ENCODE assay signal across 8 cellular contexts in the genomic region with DNA sequence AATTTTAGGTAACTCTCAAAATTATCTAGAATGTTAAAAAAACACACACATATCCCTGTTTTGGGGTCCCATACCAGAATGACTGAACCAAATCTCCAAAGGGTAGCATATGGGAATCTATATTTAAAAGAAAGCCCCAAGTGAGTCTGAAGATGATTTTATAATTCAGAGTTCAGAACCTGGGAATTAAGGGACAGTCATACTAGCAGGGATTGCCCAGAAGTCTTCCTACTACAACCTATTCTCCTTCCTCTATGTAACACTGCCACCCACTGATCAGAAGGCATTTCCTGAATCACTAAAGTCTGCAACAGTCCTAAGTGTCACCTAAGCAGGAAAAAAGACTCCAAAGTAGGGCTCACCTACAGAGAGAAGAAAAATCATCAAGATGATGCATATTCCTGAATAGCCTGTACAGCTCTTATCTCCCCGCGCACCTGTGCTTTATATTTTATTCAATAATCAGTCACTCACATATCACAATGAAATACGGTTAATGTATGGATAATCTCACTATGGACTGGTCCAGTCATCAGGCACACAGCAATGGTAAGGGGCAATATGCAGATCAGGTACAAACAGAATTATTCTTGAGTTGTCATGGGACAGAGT. TPM values are rescaled to one million over a fixed set of nuclear protein-coding genes. Genes with fewer than 3 reads are reported as not detected.
DNase-seq lines count a peak whose midpoint lies in the region; ATAC-seq and TF ChIP-seq lines count a peak whose summit lies in the region.

No MANE protein-coding gene starts in this region.

- no peak overlapping the region for H3K4me3 Mint-ChIP-seq in central memory CD8-positive, alpha-beta T cell

- H3K36me3 ChIP-seq in mesendoderm (ENCODE audit: control insufficient read depth, insufficient read depth, low read length), result no peaks in the 10 kb centered on the region

- peak; percentile 35 for DNase-seq in AG09319 (ENCODE audit: extremely low read depth, low read depth)
- DNase-seq in NOMO-1 treated with dmso at 0.1 percent for 144 hours (lab: John Stamatoyannopoulos, UW; ENCODE audit: unreplicated experiment), result peak; percentile 6
- no peak for DNase-seq in central memory CD8-positive, alpha-beta T cell (ENCODE audit: low spot score in 2 of 2)
- peak; percentile 73 for DNase-seq in mesendoderm
- DNase-seq in NCI-H510A (lab: John Stamatoyannopoulos, UW), result no peak
- DNase-seq in NCI-H1436 treated with DMSO at 0.1 percent for 48 hours (lab: John Stamatoyannopoulos, UW), result no peak

- H3K27ac Mint-ChIP-seq in central memory CD8-positive, alpha-beta T cell (ENCODE audit: low read depth), result peak overlapping the region; percentile 98

- ATAC-seq in HG02610 (IDR thresholded peaks at IDR 0.05; ENCODE audit: unreplicated experiment), result peak; percentile 25
- peak; percentile 9 for ATAC-seq in central memory CD8-positive, alpha-beta T cell (replicated peaks; ENCODE audit: extremely low read depth, poor library complexity, severe bottlenecking)

- H3K79me2 ChIP-seq in mesendoderm (ENCODE audit: control insufficient read depth, insufficient read depth, low read length), result no peaks in the 10 kb centered on the region

- H3K4me2 ChIP-seq in mesendoderm (ENCODE audit: low read length), result no peak overlapping the region

- peaks cover 36% of the 10 kb centered on the region for H3K4me1 Mint-ChIP-seq in central memory CD8-positive, alpha-beta T cell

- no peak overlapping the region for H4K8ac ChIP-seq in mesendoderm (ENCODE audit: low read depth, low read length)

- H4K5ac ChIP-seq in mesendoderm (ENCODE audit: low read length), result no peak overlapping the region

- no peak overlapping the region for H3K18ac ChIP-seq in mesendoderm (ENCODE audit: low read length)

- no peak overlapping the region for H2BK120ac ChIP-seq in mesendoderm (ENCODE audit: low read depth, low read length)

- no peak overlapping the region for H3K23ac ChIP-seq in mesendoderm (ENCODE audit: low read length)

- H2BK5ac ChIP-seq in mesendoderm (ENCODE audit: low read length), result no peak overlapping the region

- no peaks in the 10 kb centered on the region for H3K4me1 ChIP-seq in mesendoderm (ENCODE audit: control insufficient read depth, low read depth, low read length)

- no peaks in the 10 kb centered on the region for H3K79me1 ChIP-seq in mesendoderm (ENCODE audit: low read length)

- H3K9ac ChIP-seq in mesendoderm (ENCODE audit: low read length), result no peak overlapping the region

- no peak overlapping the region for H3K27ac ChIP-seq in mesendoderm (ENCODE audit: low read depth, low read length)

- no peak overlapping the region for H3K4ac ChIP-seq in mesendoderm (ENCODE audit: low read depth, low read length)

- no peak overlapping the region for H2BK15ac ChIP-seq in mesendoderm (replicated peaks; ENCODE audit: low read depth)

- no peak overlapping the region for H3K4me3 ChIP-seq in mesendoderm (ENCODE audit: low read length)

- no peaks in the 10 kb centered on the region for H3K9me3 Mint-ChIP-seq in central memory CD8-positive, alpha-beta T cell

- no peak overlapping the region for H2AK5ac ChIP-seq in mesendoderm (ENCODE audit: low read length)

- no peak overlapping the region for H3K56ac ChIP-seq in mesendoderm (ENCODE audit: low read length)

- H3K36me3 Mint-ChIP-seq in central memory CD8-positive, alpha-beta T cell (ENCODE audit: insufficient read depth), result peaks cover 30% of the 10 kb centered on the region

- peak; percentile 60 for TF ChIP-seq CTCF in AG09319 (IDR thresholded peaks at IDR 0.05; ENCODE audit: low read depth, low read length)
- TF ChIP-seq CTCF in GM12874 (IDR thresholded peaks at IDR 0.05; ENCODE audit: insufficient read depth, low read depth, low read length), result peak; percentile 21; the same call in 1 of the 2 replicates

- no peaks in the 10 kb centered on the region for H3K27me3 Mint-ChIP-seq in central memory CD8-positive, alpha-beta T cell

- H3K27me3 ChIP-seq in mesendoderm (ENCODE audit: insufficient read depth, low read length, poor library complexity), result no peaks in the 10 kb centered on the region

- WGBS in mesendoderm (ENCODE audit: extremely low coverage, insufficient coverage, low lambda C conversion rate), result no CpG with 5 or more reads among the region's 3 CpGs

RNA-seq across cellular contexts. Expression of a gene that starts 4.9 kb away (rescaled TPM):
- polyA plus RNA-seq in mesendoderm (2013, experiment 1 of 2), result not detected
- polyA plus RNA-seq in mesendoderm (2013, experiment 2 of 2), result not detected

RNA-seq across cellular contexts. Expression of a gene that starts 55.5 kb away (rescaled TPM):
- polyA plus RNA-seq in mesendoderm (2013, experiment 1 of 2), result not detected
- not detected for polyA plus RNA-seq in mesendoderm (2013, experiment 2 of 2)

Comparison
In these comparisons a context has a peak if more than half of its experiments do, and no peak if none do; other contexts are left out.
1. DNase-seq: peak in AG09319 (single experiment), NOMO-1 treated with dmso at 0.1 percent for 144 hours (single experiment) and mesendoderm (single experiment); none in central memory CD8-positive, alpha-beta T cell (0 of 2), NCI-H510A (single experiment) and NCI-H1436 treated with DMSO at 0.1 percent for 48 hours (single experiment).